Comparison of ENCODE assay signal across 12 cellular contexts in genomic region chr1:99727575-99728190, GRCh38. TPM values are rescaled to one million over a fixed set of nuclear protein-coding genes. Genes with fewer than 3 reads are reported as not detected.
DNase-seq lines count a peak whose midpoint lies in the region; ATAC-seq, FAIRE-seq and TF ChIP-seq lines count a peak whose summit lies in the region.
"Had no signal": no experiment of that assay in that cellular context is flagged by ENCODE, and none has a peak within 500 bp of the region (broad histone marks: within the 10 kb centered on the region; RNA-seq: fewer than 3 reads in every experiment).

No MANE protein-coding gene starts in this region.

- peak; percentile 40 for DNase-seq in H54 (ENCODE audit: insufficient read length, low spot score)
- peak; percentile 23 for DNase-seq in T1000 (lab: John Stamatoyannopoulos, UW)
- peak; percentile 57 to 58 for DNase-seq in foreskin fibroblast
- peak; percentile 76 for DNase-seq in renal cortical epithelial cell (ENCODE audit: low read depth)
- DNase-seq in GDM1 (lab: John Stamatoyannopoulos, UW): no peak
- DNase-seq: activated CD8-positive, alpha-beta T cell treated with anti-CD3 and anti-CD28 coated beads for 36 hours; DMS79; foreskin melanocyte; stimulated activated CD4-positive, alpha-beta T cell treated with anti-CD3 and anti-CD28 coated beads, Interleukin-15, amount 100 ng/mL, for 24 hours had no signal

- peak; percentile 99 for FAIRE-seq in H54 (lab: Jason Lieb, UNC)

- no peak for TF ChIP-seq CTCF in foreskin fibroblast (IDR thresholded peaks at IDR 0.05; ENCODE audit: low read depth, low read length)

- no peak for TF ChIP-seq POLR2A in H54 (IDR thresholded peaks at IDR 0.05; ENCODE audit: low read depth, low read length)

- no peak overlapping the region for H3K4me3 ChIP-seq in foreskin fibroblast (ENCODE audit: low read depth in 1 of 2, low read length in 2 of 2)

- ATAC-seq in HG03378 (IDR thresholded peaks at IDR 0.05; ENCODE audit: unreplicated experiment) (no peak), HG03039 (IDR thresholded peaks at IDR 0.05; ENCODE audit: unreplicated experiment) (no peak), HG02763 (IDR thresholded peaks at IDR 0.05; ENCODE audit: unreplicated experiment) (no peak)
- ATAC-seq: activated CD8-positive, alpha-beta T cell treated with anti-CD3 and anti-CD28 coated beads for 36 hours had no signal

RNA-seq across cellular contexts. Expression of gene FRRS1, which starts 38.8 kb away (rescaled TPM):
- total RNA-seq in renal cortical epithelial cell: 5.0 and 7.0 TPM in 2 replicates
